9 cellular contexts compared by ENCODE assay signal in the genomic region with DNA sequence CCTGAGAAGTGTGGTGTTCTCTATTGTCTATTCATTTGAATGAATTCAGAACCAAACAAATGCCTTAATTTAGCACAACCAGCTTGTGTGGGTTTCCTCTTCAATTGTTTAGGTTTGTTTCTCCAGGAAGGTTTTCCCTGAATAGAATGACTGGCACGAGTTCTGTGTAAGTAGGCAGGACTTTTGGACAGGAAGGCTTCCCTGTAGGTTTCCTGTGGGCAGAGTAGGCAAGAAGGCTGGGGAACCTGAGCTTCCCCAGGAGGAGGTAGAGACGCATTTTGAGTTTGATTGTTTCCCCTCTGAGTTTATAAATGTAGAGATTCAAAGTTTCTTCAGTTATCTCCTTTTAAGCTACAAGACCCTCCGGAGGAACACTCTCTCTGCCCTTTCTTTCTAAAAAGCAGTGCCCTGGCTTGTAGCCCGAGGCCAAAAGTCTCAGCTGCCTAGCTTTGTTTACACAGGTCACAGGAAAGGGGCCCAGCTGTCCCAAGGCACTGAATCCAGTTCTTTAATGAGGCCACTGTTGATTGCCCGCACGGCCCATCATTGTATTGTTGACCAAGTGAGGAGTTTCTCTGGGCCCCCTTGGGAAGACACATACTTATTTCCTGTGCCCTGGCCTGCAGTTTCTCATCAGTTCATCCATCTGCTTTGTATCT.
A peak's percentile ranks its signal among the peaks of the same experiment; 100 is the strongest.
DNase-seq lines count a peak whose midpoint lies in the region; ATAC-seq and TF ChIP-seq lines count a peak whose summit lies in the region.
"Had no signal": no experiment of that assay in that cellular context is flagged by ENCODE, and none has a peak within 500 bp of the region (broad histone marks: within the 10 kb centered on the region; RNA-seq: fewer than 3 reads in every experiment).

No MANE protein-coding gene starts in this region.

- H3K4me1 Mint-ChIP-seq in activated CD4-positive, alpha-beta T cell treated with anti-CD3 and anti-CD28 coated beads for 36 hours, result peaks cover 11% of the 10 kb centered on the region

- peaks cover 1% of the 10 kb centered on the region for H3K27me3 Mint-ChIP-seq in activated CD4-positive, alpha-beta T cell treated with anti-CD3 and anti-CD28 coated beads for 36 hours
- H3K27me3 Mint-ChIP-seq: CD4-positive, CD25-positive, alpha-beta regulatory T cell had no signal

- POLR2A ChIA-PET in activated CD4-positive, alpha-beta T cell treated with anti-CD3 and anti-CD28 coated beads for 36 hours (lab: Charles Lee), result interaction anchor here (0.6 kb wide), 1 partner anchor 60 kb away, joined by 3 read pairs; no protein-coding TSS in a partner anchor

- CTCF ChIA-PET in activated CD4-positive, alpha-beta T cell treated with anti-CD3 and anti-CD28 coated beads for 36 hours (lab: Charles Lee), result interaction anchor here (0.6 to 4.0 kb wide), 5 partner anchors 10 to 229 kb away, joined by 3 to 21 read pairs (median 3); no protein-coding TSS in a partner anchor

- WGBS in right cardiac atrium, result 36% methylated on average over 6 of the region's 6 CpGs
- 36% methylated on average over 6 of the region's 6 CpGs for WGBS in sigmoid colon, 2 donors

- H3K9me3 ChIP-seq in RWPE2 (ENCODE audit: severe bottlenecking) (no peaks in the 10 kb centered on the region), right cardiac atrium (ENCODE audit: control insufficient read depth, low read length) (no peaks in the 10 kb centered on the region), sigmoid colon (no peaks in the 10 kb centered on the region), WERI-Rb-1 (ENCODE audit: severe bottlenecking) (no peaks in the 10 kb centered on the region)

- H3K27ac ChIP-seq in RWPE2 (ENCODE audit: poor library complexity, severe bottlenecking) (no peak overlapping the region), right cardiac atrium (ENCODE audit: low read length) (peak overlapping the region; percentile 52), sigmoid colon (peak overlapping the region in 1 of 4 donors; percentile 57), WERI-Rb-1 (no peak overlapping the region)

- intact Hi-C loops in activated CD4-positive, alpha-beta T cell treated with anti-CD3 and anti-CD28 coated beads for 36 hours (cut with DNase I, micrococcal nuclease), result no loop called here
- intact Hi-C loops in right cardiac atrium (cut with DNase I) (loop anchor here in 2 of 4 donors (10.0 kb wide), 1 partner anchor 68 kb away; the partner anchor contains the start of gene RDX (in 2 of the 2)), sigmoid colon (cut with DNase I) (no loop called here)

- H3K9me3 Mint-ChIP-seq in activated CD4-positive, alpha-beta T cell treated with anti-CD3 and anti-CD28 coated beads for 36 hours (ENCODE audit: low read depth), result no peaks in the 10 kb centered on the region
- H3K9me3 Mint-ChIP-seq: CD4-positive, CD25-positive, alpha-beta regulatory T cell had no signal

- H3K4me1 ChIP-seq in RWPE2 (ENCODE audit: insufficient read depth, poor library complexity, severe bottlenecking) (peaks cover 19% of the 10 kb centered on the region), right cardiac atrium (ENCODE audit: control insufficient read depth, insufficient read depth, low read length) (peaks cover 2% of the 10 kb centered on the region), sigmoid colon (no peaks in the 10 kb centered on the region)

- H3K36me3 ChIP-seq in RWPE2 (ENCODE audit: low read depth), result no peaks in the 10 kb centered on the region
- no peaks in the 10 kb centered on the region for H3K36me3 ChIP-seq in sigmoid colon
- no peaks in the 10 kb centered on the region for H3K36me3 ChIP-seq in WERI-Rb-1

- no peak overlapping the region for H3K4me3 ChIP-seq in RWPE2 (ENCODE audit: severe bottlenecking)
- H3K4me3 ChIP-seq in right cardiac atrium (ENCODE audit: low read length), result no peak overlapping the region
- H3K4me3 ChIP-seq in sigmoid colon, result no peak overlapping the region
- no peak overlapping the region for H3K4me3 ChIP-seq in WERI-Rb-1 (ENCODE audit: low read depth, low read length)

- H3K27me3 ChIP-seq in RWPE2 (ENCODE audit: insufficient read depth, poor library complexity, severe bottlenecking), result no peaks in the 10 kb centered on the region
- H3K27me3 ChIP-seq in right cardiac atrium (ENCODE audit: control insufficient read depth, insufficient read depth), result no peaks in the 10 kb centered on the region
- H3K27me3 ChIP-seq in sigmoid colon, result no peaks in the 10 kb centered on the region
- no peaks in the 10 kb centered on the region for H3K27me3 ChIP-seq in WERI-Rb-1 (ENCODE audit: insufficient read depth, low read depth, severe bottlenecking)

- H3K36me3 Mint-ChIP-seq in activated CD4-positive, alpha-beta T cell treated with anti-CD3 and anti-CD28 coated beads for 36 hours (ENCODE audit: low read depth), result no peaks in the 10 kb centered on the region
- H3K36me3 Mint-ChIP-seq: CD4-positive, CD25-positive, alpha-beta regulatory T cell had no signal

- TF ChIP-seq POLR2A in sigmoid colon (IDR thresholded peaks at IDR 0.05), result no peak

- no peak for ATAC-seq in activated CD4-positive, alpha-beta T cell treated with anti-CD3 and anti-CD28 coated beads for 36 hours
- ATAC-seq in RWPE2 (ENCODE audit: low read depth) (peak; percentile 60; the same call in 1 of the 3 replicates), right cardiac atrium (peak; percentile 70 to 84), HG03432 (IDR thresholded peaks at IDR 0.05; ENCODE audit: unreplicated experiment) (no peak)

- DNase-seq in activated CD4-positive, alpha-beta T cell treated with anti-CD3 and anti-CD28 coated beads for 36 hours, result no peak
- DNase-seq in activated CD4-positive, alpha-beta T cell treated with anti-CD3 and anti-CD28 coated beads, Interleukin-2, amount 50 U/mL, for 4 hours, result no peak
- DNase-seq in RWPE2 (ENCODE audit: low spot score) (no peak), right cardiac atrium (peak in 1 of 3 donors; percentile 34), superior temporal gyrus (ENCODE audit: extremely low spot score) (peak; percentile 62), sigmoid colon (no peak), WERI-Rb-1 (no peak)
- DNase-seq: CD4-positive, CD25-positive, alpha-beta regulatory T cell had no signal

- H3K4me3 Mint-ChIP-seq in activated CD4-positive, alpha-beta T cell treated with anti-CD3 and anti-CD28 coated beads for 36 hours, result no peak overlapping the region
- H3K4me3 Mint-ChIP-seq: CD4-positive, CD25-positive, alpha-beta regulatory T cell had no signal

- TF ChIP-seq CTCF in RWPE2 (IDR thresholded peaks at IDR 0.05; ENCODE audit: poor library complexity, severe bottlenecking) (no peak), sigmoid colon (IDR thresholded peaks at IDR 0.05) (no peak), WERI-Rb-1 (IDR thresholded peaks at IDR 0.05; ENCODE audit: low read depth, low read length) (no peak)

- TF ChIP-seq EP300 in sigmoid colon (IDR thresholded peaks at IDR 0.05), result no peak

- peak overlapping the region; percentile 9 for H3K27ac Mint-ChIP-seq in activated CD4-positive, alpha-beta T cell treated with anti-CD3 and anti-CD28 coated beads for 36 hours
- H3K27ac Mint-ChIP-seq: CD4-positive, CD25-positive, alpha-beta regulatory T cell had no signal

Comparison
In these comparisons a context has a peak if more than half of its experiments do, and no peak if none do; other contexts are left out.
1. ATAC-seq: peak in RWPE2 (single experiment) and right cardiac atrium (2 of 2); none in activated CD4-positive, alpha-beta T cell treated with anti-CD3 and anti-CD28 coated beads for 36 hours (single experiment) and HG03432 (single experiment).